In genomic region chr2:230557056-230557455, GRCh38 we compare ENCODE assay signal across 18 cellular contexts.
DNase-seq lines count a peak whose midpoint lies in the region; ATAC-seq, FAIRE-seq and TF ChIP-seq lines count a peak whose summit lies in the region.
"Had no signal": no experiment of that assay in that cellular context is flagged by ENCODE, and none has a peak within 500 bp of the region (broad histone marks: within the 10 kb centered on the region; RNA-seq: fewer than 3 reads in every experiment).

No MANE protein-coding gene starts in this region.

- no peaks in the 10 kb centered on the region for H3K27me3 ChIP-seq in mammary epithelial cell (ENCODE audit: insufficient read depth, low read length)
- no peaks in the 10 kb centered on the region for H3K27me3 ChIP-seq in bronchial epithelial cell (ENCODE audit: control insufficient read depth, insufficient read depth, low read length)
- H3K27me3 ChIP-seq: BLaER1 had no signal

- no peak overlapping the region for H3K9ac ChIP-seq in mammary epithelial cell (ENCODE audit: insufficient read depth, low read length)
- H3K9ac ChIP-seq: BLaER1 had no signal

- no peaks in the 10 kb centered on the region for H3K4me1 ChIP-seq in mammary epithelial cell (ENCODE audit: insufficient read depth, low read length)
- H3K4me1 ChIP-seq: BLaER1, HAP-1 had no signal

- H2AFZ ChIP-seq in mammary epithelial cell (ENCODE audit: low read depth, low read length): no peak overlapping the region

- FAIRE-seq in bronchial epithelial cell (lab: Jason Lieb, UNC): no peak
- FAIRE-seq: GM12878, GM19239, H1 had no signal

- H3K4me2 ChIP-seq in mammary epithelial cell (ENCODE audit: insufficient read depth, low read depth, low read length): no peak overlapping the region
- H3K4me2 ChIP-seq: BLaER1 had no signal

- intact Hi-C loops in MCF 10A (cut with micrococcal nuclease): no loop called here
- intact Hi-C loops in mammary epithelial cell (cut with micrococcal nuclease): no loop called here

- peaks cover 17% of the 10 kb centered on the region for H3K27me3 Mint-ChIP-seq in MCF 10A (ENCODE audit: insufficient read depth, unreplicated experiment)

- no peaks in the 10 kb centered on the region for H4K20me1 ChIP-seq in mammary epithelial cell (ENCODE audit: insufficient read depth, low read length)
- H4K20me1 ChIP-seq: BLaER1 had no signal

- no peak overlapping the region for H3K27ac ChIP-seq in mammary epithelial cell (ENCODE audit: insufficient read depth, low read depth, low read length)
- no peak overlapping the region for H3K27ac ChIP-seq in substantia nigra (ENCODE audit: low read depth, low read length, poor library complexity, severe bottlenecking)
- H3K27ac ChIP-seq: 22Rv1, BLaER1, HL-60 had no signal

- POLR2A ChIA-PET in MCF 10A (lab: Yijun Ruan, JAX): interaction anchor here (1.1 kb wide), 1 partner anchor 9 kb away, joined by 3 read pairs; no protein-coding TSS in a partner anchor

- BruUV-seq in MCF 10A (replicated peaks; lab: Mats Ljungman, UMichigan) (no TSS peak), mammary epithelial cell (replicated peaks; lab: Mats Ljungman, UMichigan) (no TSS peak)

- in situ Hi-C loops in mammary epithelial cell (cut with MboI; ENCODE audit: low sequenced_read_pairs in 2 of 2): no loop called here

- no peak for ATAC-seq in HG03378 (IDR thresholded peaks at IDR 0.05; ENCODE audit: unreplicated experiment)
- ATAC-seq: GM12878 had no signal

- peaks cover 5% of the 10 kb centered on the region for H3K4me1 Mint-ChIP-seq in MCF 10A (ENCODE audit: insufficient read depth, unreplicated experiment)

- no peak overlapping the region for H3K4me3 ChIP-seq in mammary epithelial cell (replicated peaks in 1 of 3; ENCODE audit: insufficient read depth in 1 of 3, low read depth in 2 of 3, low read length in 3 of 3)
- no peak overlapping the region for H3K4me3 ChIP-seq in bronchial epithelial cell (ENCODE audit: low read depth, low read length)
- H3K4me3 ChIP-seq: BLaER1, GM12878, HAP-1 had no signal

- peaks cover 11% of the 10 kb centered on the region for H3K9me3 Mint-ChIP-seq in MCF 10A (ENCODE audit: unreplicated experiment)

- no peaks in the 10 kb centered on the region for H3K9me3 ChIP-seq in mammary epithelial cell (replicated peaks; ENCODE audit: insufficient read depth, low read length)
- H3K9me3 ChIP-seq: HAP-1 had no signal

- WGBS in mammary epithelial cell (ENCODE audit: low coverage, missing lambda C conversion rate): 67% methylated on average over 1 of the region's 1 CpG

- H3K79me2 ChIP-seq in mammary epithelial cell (ENCODE audit: insufficient read depth, low read length): no peaks in the 10 kb centered on the region

- CTCF ChIA-PET in MCF 10A (lab: Yijun Ruan, JAX) (no interaction called here), mammary epithelial cell (lab: Charles Lee; ENCODE audit: low non-redundant PET) (no interaction called here)

- peak overlapping the region; percentile 59 for H3K27ac Mint-ChIP-seq in MCF 10A (ENCODE audit: low read depth, unreplicated experiment)
- H3K27ac Mint-ChIP-seq: CD14-positive monocyte; CD4-positive, alpha-beta memory T cell had no signal

- DNase-seq in MCF 10A (ENCODE audit: unreplicated experiment) (no peak), mammary epithelial cell (no peak), bronchial epithelial cell (ENCODE audit: low read depth) (peak; percentile 17), renal cortical epithelial cell (ENCODE audit: low read depth) (peak; percentile 7), substantia nigra (lab: John Stamatoyannopoulos, UW) (no peak), cerebellar nuclear complex (lab: John Stamatoyannopoulos, UW) (no peak)
- DNase-seq: CD4-positive, alpha-beta memory T cell; DMS153; DMS79 had no signal

- dilution Hi-C loops in mammary epithelial cell (cut with HindIII; ENCODE audit: low sequenced_read_pairs): no loop called here

- no peak for TF ChIP-seq CTCF in MCF 10A (IDR thresholded peaks at IDR 0.05; ENCODE audit: unreplicated experiment)
- TF ChIP-seq CTCF in mammary epithelial cell (conservative IDR thresholded peaks at IDR 0.05 in 1 of 2, IDR thresholded peaks at IDR 0.05 in 1 of 2; ENCODE audit: extremely low read depth in 1 of 2, insufficient read depth in 1 of 2, low read depth in 1 of 2, low read length in 2 of 2): no peak
- TF ChIP-seq CTCF in bronchial epithelial cell (IDR thresholded peaks at IDR 0.05; ENCODE audit: insufficient read depth, low read length, severe bottlenecking): no peak

- no peaks in the 10 kb centered on the region for H3K36me3 ChIP-seq in mammary epithelial cell (ENCODE audit: insufficient read depth, low read length)
- no peaks in the 10 kb centered on the region for H3K36me3 ChIP-seq in bronchial epithelial cell (ENCODE audit: control insufficient read depth, insufficient read depth, low read length)
- H3K36me3 ChIP-seq: BLaER1, HAP-1 had no signal

- no peak overlapping the region for H3K4me3 Mint-ChIP-seq in MCF 10A (ENCODE audit: unreplicated experiment)
- H3K4me3 Mint-ChIP-seq: CD14-positive monocyte; CD4-positive, alpha-beta memory T cell had no signal

- H3K36me3 Mint-ChIP-seq in MCF 10A (ENCODE audit: insufficient read depth, unreplicated experiment): no peaks in the 10 kb centered on the region
- H3K36me3 Mint-ChIP-seq: CD14-positive monocyte had no signal

Comparison
In these comparisons a context has a peak if more than half of its experiments do, and no peak if none do; other contexts are left out.
1. DNase-seq: peak in bronchial epithelial cell (single experiment) and renal cortical epithelial cell (single experiment); none in MCF 10A (single experiment), mammary epithelial cell (single experiment), substantia nigra (0 of 49) and cerebellar nuclear complex (0 of 2).